Comparison of ENCODE assay signal across 8 cellular contexts in genomic region chr12:6890789-6891624, GRCh38. TPM values are rescaled to one million over a fixed set of nuclear protein-coding genes. Genes with fewer than 3 reads are reported as not detected.
A peak's percentile ranks its signal among the peaks of the same experiment; 100 is the strongest.
DNase-seq lines count a peak whose midpoint lies in the region; ATAC-seq and TF ChIP-seq lines count a peak whose summit lies in the region.

No MANE protein-coding gene starts in this region.

- no peaks in the 10 kb centered on the region for H3K27me3 Mint-ChIP-seq in T-helper 1 cell treated with Interleukin-12 subunit alpha and Interleukin-12 subunit beta and Interleukin-4 antibody, amounts not matched to agents 30 μg/mL and 1 μg/mL, for 36 hours (ENCODE audit: low read depth)

- H3K4me1 Mint-ChIP-seq in T-helper 1 cell treated with Interleukin-12 subunit alpha and Interleukin-12 subunit beta and Interleukin-4 antibody, amounts not matched to agents 30 μg/mL and 1 μg/mL, for 36 hours (ENCODE audit: low read depth): peaks cover 12% of the 10 kb centered on the region

- TF ChIP-seq CTCF in right atrium auricular region (IDR thresholded peaks at IDR 0.05) (peak; percentile 92 to 97), uterus (IDR thresholded peaks at IDR 0.05) (peak; percentile 84 to 97 (median 94))

- H3K4me3 Mint-ChIP-seq in T-helper 1 cell treated with Interleukin-12 subunit alpha and Interleukin-12 subunit beta and Interleukin-4 antibody, amounts not matched to agents 30 μg/mL and 1 μg/mL, for 36 hours: peak overlapping the region; percentile 81

- intact Hi-C loops in uterus (cut with DNase I; ENCODE audit: low total_unique reads): no loop called here

- peak; percentile 67 to 81 for TF ChIP-seq POLR2A in uterus (IDR thresholded peaks at IDR 0.05)

- H3K36me3 Mint-ChIP-seq in T-helper 1 cell treated with Interleukin-12 subunit alpha and Interleukin-12 subunit beta and Interleukin-4 antibody, amounts not matched to agents 30 μg/mL and 1 μg/mL, for 36 hours (ENCODE audit: low read depth): peaks cover 4% of the 10 kb centered on the region

- H3K36me3 ChIP-seq in right atrium auricular region: no peaks in the 10 kb centered on the region
- no peaks in the 10 kb centered on the region for H3K36me3 ChIP-seq in uterus

- no peaks in the 10 kb centered on the region for H3K9me3 Mint-ChIP-seq in T-helper 1 cell treated with Interleukin-12 subunit alpha and Interleukin-12 subunit beta and Interleukin-4 antibody, amounts not matched to agents 30 μg/mL and 1 μg/mL, for 36 hours

- H3K4me1 ChIP-seq in right atrium auricular region: peaks cover 0 to 8% of the 10 kb centered on the region in 2 donors
- no peaks in the 10 kb centered on the region for H3K4me1 ChIP-seq in uterus

- H3K9me3 ChIP-seq in right atrium auricular region: no peaks in the 10 kb centered on the region
- H3K9me3 ChIP-seq in uterus: no peaks in the 10 kb centered on the region

- H3K4me3 ChIP-seq in right atrium auricular region: peak overlapping the region; percentile 38 to 61
- H3K4me3 ChIP-seq in uterus: peak overlapping the region; percentile 34 to 37

- DNase-seq in NCI-H1694 (lab: John Stamatoyannopoulos, UW) (peak; percentile 97), amygdala (lab: John Stamatoyannopoulos, UW) (peak; percentile 80 to 99 (median 95)), right atrium auricular region (ENCODE audit: low spot score) (peak; percentile 97), pulmonary artery endothelial cell (ENCODE audit: low read depth, low spot score) (peak; percentile 86), uterus (peak; percentile 97 to 98)

- peak overlapping the region; percentile 96 for H3K27ac Mint-ChIP-seq in T-helper 1 cell treated with Interleukin-12 subunit alpha and Interleukin-12 subunit beta and Interleukin-4 antibody, amounts not matched to agents 30 μg/mL and 1 μg/mL, for 36 hours

- ATAC-seq in GM18498 (IDR thresholded peaks at IDR 0.05; ENCODE audit: unreplicated experiment) (peak; percentile 94), HG02885 (IDR thresholded peaks at IDR 0.05; ENCODE audit: poor library complexity, unreplicated experiment) (peak; percentile 95)

- H3K27ac ChIP-seq in right atrium auricular region (peak overlapping the region; percentile 88 to 90), uterus (peak overlapping the region; percentile 90)

- H3K27me3 ChIP-seq in right atrium auricular region: no peaks in the 10 kb centered on the region
- no peaks in the 10 kb centered on the region for H3K27me3 ChIP-seq in uterus

RNA-seq across cellular contexts. Expression of gene LRRC23, which starts 13.6 kb away (rescaled TPM):
- total RNA-seq in right atrium auricular region (10 to 100 TPM in 1 of 2 donors, 1 to 10 TPM in 1; 8.4 to 15.6 TPM), pulmonary artery endothelial cell (4.4 TPM in 2 replicates), uterus (10 to 100 TPM in 2 of 4 donors, 1 to 10 TPM in 1, under 1 TPM in 1; 0.29 to 13.5 (median 10.6) TPM)

RNA-seq across cellular contexts. Expression of gene SPSB2, which starts 17.9 kb away (rescaled TPM):
- total RNA-seq in right atrium auricular region (1 to 10 TPM; 4.1 to 6.4 TPM), pulmonary artery endothelial cell (3.1 and 5.8 TPM in 2 replicates), uterus (10 to 100 TPM in 1 of 4 donors, 1 to 10 TPM in 3; 2.8 to 11.3 (median 5.0) TPM)

RNA-seq across cellular contexts. Expression of gene ENO2, which starts 23.4 kb away (rescaled TPM):
- total RNA-seq in right atrium auricular region (10 to 100 TPM in 1 of 2 donors, 1 to 10 TPM in 1; 9.7 to 36.9 TPM), pulmonary artery endothelial cell (8.8 and 12.6 TPM in 2 replicates), uterus (10 to 100 TPM in 3 of 4 donors, 1 to 10 TPM in 1; 9.7 to 84.7 (median 24.4) TPM)

RNA-seq across cellular contexts. Expression of gene TPI1, which starts 23.7 kb away (rescaled TPM):
- total RNA-seq in right atrium auricular region (100 to 1,000 TPM; 755 to 842 TPM), pulmonary artery endothelial cell (941 and 1,374 TPM in 2 replicates), uterus (100 to 1,000 TPM; 159 to 307 (median 240) TPM)

RNA-seq across cellular contexts. Expression of gene ATN1, which starts 36.8 kb away (rescaled TPM):
- total RNA-seq in right atrium auricular region (10 to 100 TPM; 37.1 to 68.9 TPM), pulmonary artery endothelial cell (6.1 and 6.7 TPM in 2 replicates), uterus (100 to 1,000 TPM in 1 of 4 donors, 10 to 100 TPM in 3; 10.8 to 283 (median 28.7) TPM)

Comparison
In these comparisons a context has a peak if more than half of its experiments do, and no peak if none do; other contexts are left out.
1. Peak in every context shown above with its lines: DNase-seq, ATAC-seq, H3K4me3 ChIP-seq and H3K27ac ChIP-seq.